8 cellular contexts compared by ENCODE assay signal in genomic region chr12:48668996-48669395, GRCh38.
"Had no signal": no experiment of that assay in that cellular context is flagged by ENCODE, and none has a peak within 500 bp of the region (broad histone marks: within the 10 kb centered on the region; RNA-seq: fewer than 3 reads in every experiment).

No MANE protein-coding gene starts in this region.

- ATAC-seq: GM23338, HepG2 had no signal

- H3K27ac Mint-ChIP-seq: GM23338, IgD-negative memory B cell had no signal

- H3K4me3 Mint-ChIP-seq: GM23338, H9, IgD-negative memory B cell had no signal

- H3K9me3 Mint-ChIP-seq: GM23338, H9, IgD-negative memory B cell had no signal

- H3K4me1 Mint-ChIP-seq: GM23338, H9, IgD-negative memory B cell had no signal

- H3K27ac ChIP-seq: HL-60 had no signal

- H3K27me3 Mint-ChIP-seq: IgD-negative memory B cell had no signal

- H3K4me2 ChIP-seq: GM23338 had no signal

- H2AFZ ChIP-seq: GM23338 had no signal

- H3K4me3 ChIP-seq: GM23338 had no signal

- FAIRE-seq: H1, H54, HepG2 had no signal

- DNase-seq: H9, HCEC 1CT had no signal
